In genomic region chr10:96512997-96513685, GRCh38 we compare ENCODE assay signal across 8 cellular contexts. TPM values are rescaled to one million over a fixed set of nuclear protein-coding genes. Genes with fewer than 3 reads are reported as not detected.
DNase-seq lines count a peak whose midpoint lies in the region; ATAC-seq and TF ChIP-seq lines count a peak whose summit lies in the region.

No MANE protein-coding gene starts in this region.

- no peak overlapping the region for H2BK5ac ChIP-seq in mesendoderm (ENCODE audit: low read length)

- no peak overlapping the region for H4K8ac ChIP-seq in mesendoderm (ENCODE audit: low read depth, low read length)

- peak overlapping the region; percentile 79; the same call in 1 of the 2 replicates for H2AFZ ChIP-seq in SK-N-SH (ENCODE audit: low read depth)

- POLR2A ChIA-PET in SK-N-SH (lab: Yijun Ruan, JAX) = no interaction called here

- no peak overlapping the region for H2BK15ac ChIP-seq in mesendoderm (replicated peaks; ENCODE audit: low read depth)

- H3K36me3 ChIP-seq in HAP-1 (replicated peaks) = no peaks in the 10 kb centered on the region
- H3K36me3 ChIP-seq in SK-N-SH (replicated peaks in 1 of 2; ENCODE audit: control insufficient read depth in 1 of 2, insufficient read depth in 2 of 2, low read length in 1 of 2) = peaks cover 6% of the 10 kb centered on the region in 2 experiments
- H3K36me3 ChIP-seq in mesendoderm (ENCODE audit: control insufficient read depth, insufficient read depth, low read length) = no peaks in the 10 kb centered on the region
- no peaks in the 10 kb centered on the region for H3K36me3 ChIP-seq in upper lobe of right lung

- peak; percentile 15 for ATAC-seq in upper lobe of right lung

- H3K9me2 ChIP-seq in SK-N-SH = no peaks in the 10 kb centered on the region

- H4K20me1 ChIP-seq in SK-N-SH (ENCODE audit: insufficient read depth) = peaks cover 9% of the 10 kb centered on the region; the same call in 1 of the 2 replicates

- peak overlapping the region; percentile 30; the same call in 1 of the 2 replicates for H3K9ac ChIP-seq in SK-N-SH
- peak overlapping the region; percentile 54 for H3K9ac ChIP-seq in mesendoderm (ENCODE audit: low read length)

- H3K27ac ChIP-seq in SK-N-SH (ENCODE audit: low read depth in 2 of 2, low read length in 1 of 2) (no peak overlapping the region), mesendoderm (ENCODE audit: low read depth, low read length) (no peak overlapping the region), upper lobe of right lung (no peak overlapping the region)

- intact Hi-C loops in upper lobe of right lung (cut with DNase I) = loop anchor here (10.0 kb wide), 1 partner anchor 118 kb away; no protein-coding TSS in a partner anchor

- H2BK120ac ChIP-seq in mesendoderm (ENCODE audit: low read depth, low read length) = no peak overlapping the region

- in situ Hi-C loops in HAP-1 (cut with MboI; ENCODE audit: low sequenced_read_pairs) = loop anchor here (5.0 kb wide), 1 partner anchor 116 kb away; no protein-coding TSS in a partner anchor

- no peak overlapping the region for H4K5ac ChIP-seq in mesendoderm (ENCODE audit: low read length)

- H3K79me1 ChIP-seq in mesendoderm (ENCODE audit: low read length) = no peaks in the 10 kb centered on the region

- peaks cover 31% of the 10 kb centered on the region for H3F3A ChIP-seq in SK-N-SH (replicated peaks; ENCODE audit: insufficient read depth)

- peak overlapping the region; percentile 100 for H3K4me2 ChIP-seq in SK-N-SH
- H3K4me2 ChIP-seq in mesendoderm (ENCODE audit: low read length) = peak overlapping the region; percentile 67

- H3K56ac ChIP-seq in mesendoderm (ENCODE audit: low read length) = peak overlapping the region; percentile 83

- H2AK5ac ChIP-seq in mesendoderm (ENCODE audit: low read length) = no peak overlapping the region

- no peak overlapping the region for H3K4ac ChIP-seq in mesendoderm (ENCODE audit: low read depth, low read length)

- H3K79me2 ChIP-seq in SK-N-SH (ENCODE audit: insufficient read depth) (no peaks in the 10 kb centered on the region), mesendoderm (ENCODE audit: control insufficient read depth, insufficient read depth, low read length) (no peaks in the 10 kb centered on the region)

- H3K27me3 ChIP-seq in HAP-1 (ENCODE audit: low read depth) (peaks cover 6% of the 10 kb centered on the region), SK-N-SH (ENCODE audit: insufficient read depth) (no peaks in the 10 kb centered on the region; the same call in 1 of the 2 replicates), mesendoderm (ENCODE audit: insufficient read depth, low read length, poor library complexity) (peaks cover 14% of the 10 kb centered on the region), upper lobe of right lung (peaks cover 23% of the 10 kb centered on the region)

- H3K4me3 ChIP-seq in GM12864 (ENCODE audit: low read depth, low read length) = peak overlapping the region; percentile 48
- peak overlapping the region; percentile 43 for H3K4me3 ChIP-seq in HAP-1
- peak overlapping the region; percentile 52 to 73 for H3K4me3 ChIP-seq in SK-N-SH (ENCODE audit: low read depth in 2 of 2, low read length in 1 of 2)
- peak overlapping the region; percentile 12 for H3K4me3 ChIP-seq in mesendoderm (ENCODE audit: low read length)
- H3K4me3 ChIP-seq in upper lobe of right lung = peak overlapping the region; percentile 48

- WGBS in SK-N-SH (ENCODE audit: low lambda C conversion rate) = 3% methylated on average over 28 of the region's 54 CpGs
- WGBS in mesendoderm (ENCODE audit: extremely low coverage, insufficient coverage, low lambda C conversion rate) = no CpG with 5 or more reads among the region's 54 CpGs

- TF ChIP-seq CTCF in GM12864 (IDR thresholded peaks at IDR 0.05; ENCODE audit: low read depth, low read length, missing control alignments) (no peak), SK-N-SH (IDR thresholded peaks at IDR 0.05) (no peak), upper lobe of right lung (IDR thresholded peaks at IDR 0.05) (no peak)

- no peak overlapping the region for H3K23ac ChIP-seq in mesendoderm (ENCODE audit: low read length)

- H3K4me1 ChIP-seq in HAP-1 = peaks cover 5% of the 10 kb centered on the region
- H3K4me1 ChIP-seq in SK-N-SH (ENCODE audit: control insufficient read depth in 1 of 2, insufficient read depth in 2 of 2, low read depth in 1 of 2, low read length in 1 of 2) = peaks cover 11 to 26% of the 10 kb centered on the region in 2 experiments; a peak in 3 of 4 replicates
- H3K4me1 ChIP-seq in mesendoderm (ENCODE audit: control insufficient read depth, low read depth, low read length) = no peaks in the 10 kb centered on the region
- H3K4me1 ChIP-seq in upper lobe of right lung = peaks cover 23% of the 10 kb centered on the region

- no peak for DNase-seq in GM12864 (ENCODE audit: low read depth)
- peak; percentile 29 to 61 for DNase-seq in HAP-1 (ENCODE audit: low spot score in 2 of 2)
- peak; percentile 65 for DNase-seq in SK-N-SH
- peak; percentile 23 for DNase-seq in dermis blood vessel endothelial cell
- no peak for DNase-seq in mesendoderm
- DNase-seq in upper lobe of right lung = no peak
- DNase-seq in NCI-H2227 treated with DMSO at 0.1 percent for 48 hours (lab: John Stamatoyannopoulos, UW) = no peak
- no peak for DNase-seq in HuH-7.5 (ENCODE audit: low spot score)

- no peak overlapping the region for H3K18ac ChIP-seq in mesendoderm (ENCODE audit: low read length)

- H3K9me3 ChIP-seq in HAP-1 = no peaks in the 10 kb centered on the region
- H3K9me3 ChIP-seq in SK-N-SH = no peaks in the 10 kb centered on the region
- H3K9me3 ChIP-seq in upper lobe of right lung = no peaks in the 10 kb centered on the region

- TF ChIP-seq RAD21 in SK-N-SH (IDR thresholded peaks at IDR 0.05; ENCODE audit: low read length) = no peak

- TF ChIP-seq EP300 in SK-N-SH (IDR thresholded peaks at IDR 0.05; ENCODE audit: borderline replicate concordance in 1 of 2, low read depth in 1 of 2, low read length in 1 of 2) = no peak

- CTCF ChIA-PET in SK-N-SH (lab: Yijun Ruan, JAX) = interaction anchor here (0.7 to 9.0 kb wide), 37 partner anchors 9 to 267 kb away, joined by 3 to 159 read pairs (median 6); no protein-coding TSS in a partner anchor

TF ChIP-seq in SK-N-SH, 30 proteins besides CTCF, POLR2A, EP300 and RAD21:
- TF ChIP-seq JUND (IDR thresholded peaks at IDR 0.05) (no peak), RXRA (IDR thresholded peaks at IDR 0.05; ENCODE audit: borderline replicate concordance, low read depth) (no peak), FOXM1 (IDR thresholded peaks at IDR 0.05; ENCODE audit: low read depth) (no peak), RCOR1 (IDR thresholded peaks at IDR 0.05; ENCODE audit: low read length) (no peak), EZH2phosphoT487 (IDR thresholded peaks at IDR 0.05; ENCODE audit: borderline replicate concordance, low read depth) (no peak), SMC3 (IDR thresholded peaks at IDR 0.05; ENCODE audit: low read depth, low read length) (no peak)

RNA-seq across cellular contexts. Expression of gene TLL2, which starts 0.6 kb away (rescaled TPM):
- 0.28 and 0.36 TPM in 2 replicates for polyA plus RNA-seq in SK-N-SH (2012; rRNA removed)
- 0.20 and 0.27 TPM in 2 replicates for polyA plus RNA-seq in SK-N-SH (2012; cell fraction: cytosol; rRNA removed)
- 1.1 and 1.2 TPM in 2 replicates for polyA plus RNA-seq in SK-N-SH (2012; cell fraction: nucleus; rRNA removed)
- total RNA-seq in dermis blood vessel endothelial cell = 0.09 and 0.17 TPM in 2 replicates
- polyA plus RNA-seq in mesendoderm (2013, experiment 1 of 2) = 0.48 TPM
- polyA plus RNA-seq in mesendoderm (2013, experiment 2 of 2) = 0.55 TPM
- not detected for total RNA-seq in upper lobe of right lung

Comparison
In these comparisons a context has a peak if more than half of its experiments do, and no peak if none do; other contexts are left out.
1. DNase-seq: peak in HAP-1 (2 of 2), SK-N-SH (single experiment) and dermis blood vessel endothelial cell (single experiment); none in GM12864 (single experiment), mesendoderm (single experiment), upper lobe of right lung (single experiment), NCI-H2227 treated with DMSO at 0.1 percent for 48 hours (single experiment) and HuH-7.5 (single experiment).
2. H3K4me3 ChIP-seq: peak in every context shown above with its lines; median percentile 62 in SK-N-SH; 48 in GM12864; 48 in upper lobe of right lung; 43 in HAP-1; 12 in mesendoderm.